ENCODE assay signal across 26 cellular contexts in genomic region chr17:82446124-82446523, GRCh38. TPM values are rescaled to one million over a fixed set of nuclear protein-coding genes. Genes with fewer than 3 reads are reported as not detected.
DNase-seq lines count a peak whose midpoint lies in the region; ATAC-seq and TF ChIP-seq lines count a peak whose summit lies in the region.
"Had no signal": no experiment of that assay in that cellular context is flagged by ENCODE, and none has a peak within 500 bp of the region (broad histone marks: within the 10 kb centered on the region; RNA-seq: fewer than 3 reads in every experiment).

No MANE protein-coding gene starts in this region.

- no peak for DNase-seq in activated naive CD4-positive, alpha-beta T cell treated with anti-CD3 and anti-CD28 coated beads, Interleukin-2, amount 10 ng/mL, durations not matched to agents 7 days and 5 days
- no peak for DNase-seq in activated naive CD4-positive, alpha-beta T cell treated with Interleukin-2 at 50 U/mL for 16 hours
- DNase-seq in IMR-90: no peak
- peak; percentile 53 for DNase-seq in islet precursor cell
- DNase-seq in stimulated activated naive B cell treated with anti-CD40 and anti-IgM and Interleukin-4, amounts not matched to agents 10 μg/mL and 1 μg/mL and 100 μg/mL, for 72 hours: no peak
- DNase-seq in NCI-H1048 (lab: John Stamatoyannopoulos, UW): no peak
- DNase-seq in NCI-H446 (lab: John Stamatoyannopoulos, UW): no peak
- no peak for DNase-seq in smooth muscle cell (lab: John Stamatoyannopoulos, UW; ENCODE audit: unreplicated experiment)
- DNase-seq: activated CD4-positive, CD25-positive, alpha-beta regulatory T cell; activated naive CD8-positive, alpha-beta T cell treated with anti-CD3 and anti-CD28 coated beads, Interleukin-2, amount 50 U/mL, for 24 hours; DMS 273 treated with DMSO at 0.1 percent for 48 hours; effector memory CD4-positive, alpha-beta T cell; foreskin melanocyte; GF-D8; H7; hippocampal formation; KBM-7; left ventricle myocardium superior; NCI-H1436 treated with DMSO at 0.1 percent for 48 hours; NCI-H510A; NK-92 treated with Interleukin-12 subunit alpha and Interleukin-12 subunit beta, amount 100 ng/mL, for 24 hours; small intestine; stimulated activated CD4-positive, alpha-beta T cell treated with anti-CD3 and anti-CD28 coated beads, Interleukin-4, amount 100 ng/mL, for 24 hours had no signal

- H3K14ac ChIP-seq in IMR-90 (replicated peaks; ENCODE audit: low read depth, low read length): no peak overlapping the region

- peaks cover 19 to 45% of the 10 kb centered on the region in 2 experiments for H3K79me1 ChIP-seq in IMR-90 (ENCODE audit: low read depth in 1 of 2, low read length in 2 of 2)

- no peak overlapping the region for H2AK5ac ChIP-seq in IMR-90 (ENCODE audit: low read depth, low read length)

- H3K9me3 Mint-ChIP-seq in activated naive CD4-positive, alpha-beta T cell treated with anti-CD3 and anti-CD28 coated beads, Interleukin-2, amount 10 ng/mL, durations not matched to agents 7 days and 5 days: no peaks in the 10 kb centered on the region
- H3K9me3 Mint-ChIP-seq in stimulated activated naive B cell treated with anti-CD40 and anti-IgM and Interleukin-4, amounts not matched to agents 10 μg/mL and 1 μg/mL and 100 μg/mL, for 72 hours: no peaks in the 10 kb centered on the region
- H3K9me3 Mint-ChIP-seq: activated naive CD8-positive, alpha-beta T cell treated with anti-CD3 and anti-CD28 coated beads, Interleukin-2, amount 50 U/mL, for 24 hours; brain had no signal

- WGBS in IMR-90 (ENCODE audit: extremely low coverage in 2 of 2, insufficient read length in 1 of 2), 2 experiments: 76% methylated on average over 5 of the region's 15 CpGs; no CpG with 5 or more reads in 1 of the 2 experiments
- 95% methylated on average over 15 of the region's 15 CpGs for WGBS in smooth muscle cell (ENCODE audit: low lambda C conversion rate)

- no peaks in the 10 kb centered on the region for H3F3A ChIP-seq in smooth muscle cell (ENCODE audit: low read depth)

- H4K91ac ChIP-seq in IMR-90 (ENCODE audit: insufficient read depth, low read depth, low read length): no peak overlapping the region

- H3K9me3 ChIP-seq in IMR-90 (ENCODE audit: control insufficient read depth, insufficient read depth, low read length) (no peaks in the 10 kb centered on the region), smooth muscle cell (replicated peaks; ENCODE audit: low read depth) (no peaks in the 10 kb centered on the region)

- peak overlapping the region; percentile 35 for H3K27ac Mint-ChIP-seq in activated naive CD4-positive, alpha-beta T cell treated with anti-CD3 and anti-CD28 coated beads, Interleukin-2, amount 10 ng/mL, durations not matched to agents 7 days and 5 days
- H3K27ac Mint-ChIP-seq in stimulated activated naive B cell treated with anti-CD40 and anti-IgM and Interleukin-4, amounts not matched to agents 10 μg/mL and 1 μg/mL and 100 μg/mL, for 72 hours: peak overlapping the region; percentile 69

- no peak overlapping the region for H3K4ac ChIP-seq in IMR-90 (ENCODE audit: low read depth, low read length)

- H2BK20ac ChIP-seq in IMR-90 (ENCODE audit: low read depth, low read length): no peak overlapping the region

- H3K36me3 ChIP-seq in IMR-90 (ENCODE audit: control insufficient read depth, insufficient read depth, low read length) (peaks cover 45% of the 10 kb centered on the region), smooth muscle cell (ENCODE audit: low read depth) (no peaks in the 10 kb centered on the region)

- no peaks in the 10 kb centered on the region for H3K27me3 ChIP-seq in IMR-90 (ENCODE audit: control insufficient read depth, insufficient read depth, low read length)
- H3K27me3 ChIP-seq in smooth muscle cell (ENCODE audit: low read depth): no peaks in the 10 kb centered on the region

- H3K4me3 Mint-ChIP-seq in activated naive CD4-positive, alpha-beta T cell treated with anti-CD3 and anti-CD28 coated beads, Interleukin-2, amount 10 ng/mL, durations not matched to agents 7 days and 5 days: no peak overlapping the region
- H3K4me3 Mint-ChIP-seq in stimulated activated naive B cell treated with anti-CD40 and anti-IgM and Interleukin-4, amounts not matched to agents 10 μg/mL and 1 μg/mL and 100 μg/mL, for 72 hours: peak overlapping the region in 1 of 2 donors; percentile 41
- H3K4me3 Mint-ChIP-seq: activated naive CD8-positive, alpha-beta T cell treated with anti-CD3 and anti-CD28 coated beads, Interleukin-2, amount 50 U/mL, for 24 hours; brain had no signal

- H3K27me3 Mint-ChIP-seq in activated naive CD4-positive, alpha-beta T cell treated with anti-CD3 and anti-CD28 coated beads, Interleukin-2, amount 10 ng/mL, durations not matched to agents 7 days and 5 days: no peaks in the 10 kb centered on the region
- H3K27me3 Mint-ChIP-seq in stimulated activated naive B cell treated with anti-CD40 and anti-IgM and Interleukin-4, amounts not matched to agents 10 μg/mL and 1 μg/mL and 100 μg/mL, for 72 hours: no peaks in the 10 kb centered on the region
- H3K27me3 Mint-ChIP-seq: activated naive CD8-positive, alpha-beta T cell treated with anti-CD3 and anti-CD28 coated beads, Interleukin-2, amount 50 U/mL, for 24 hours had no signal

- H3K9me1 ChIP-seq in IMR-90 (ENCODE audit: insufficient read depth, low read length): 0 out of 2 replicates have a peak, but pooled peaks cover 8% of the 10 kb centered on the region

- H3K4me3 ChIP-seq in IMR-90 (ENCODE audit: insufficient read depth, low read depth, low read length) (no peak overlapping the region), smooth muscle cell (no peak overlapping the region)

- no peak overlapping the region for H3K23ac ChIP-seq in IMR-90 (ENCODE audit: low read depth, low read length)

- no peak overlapping the region for H3K18ac ChIP-seq in IMR-90 (ENCODE audit: low read depth, low read length)

- no peak overlapping the region for H4K5ac ChIP-seq in IMR-90 (ENCODE audit: low read depth, low read length)

- H3K4me2 ChIP-seq in IMR-90 (ENCODE audit: low read depth, low read length): no peak overlapping the region
- no peak overlapping the region for H3K4me2 ChIP-seq in smooth muscle cell

- no peak for ATAC-seq in IMR-90 (ENCODE audit: low read depth)
- ATAC-seq in stimulated activated naive B cell treated with anti-CD40 and anti-IgM and Interleukin-4, amounts not matched to agents 10 μg/mL and 1 μg/mL and 100 μg/mL, for 72 hours (replicated peaks): no peak
- ATAC-seq: activated naive CD8-positive, alpha-beta T cell treated with anti-CD3 and anti-CD28 coated beads, Interleukin-2, amount 50 U/mL, for 24 hours; esophagus mucosa; left ventricle myocardium superior had no signal

- no peak for TF ChIP-seq POLR2A in IMR-90 (IDR thresholded peaks at IDR 0.05; ENCODE audit: low read depth, low read length)

- no peak overlapping the region for H2BK15ac ChIP-seq in IMR-90 (ENCODE audit: low read depth, low read length)

- TF ChIP-seq RAD21 in IMR-90 (IDR thresholded peaks at IDR 0.05; ENCODE audit: low read length): no peak

- peaks cover 8% of the 10 kb centered on the region; the same call in 1 of the 2 replicates for H3K4me1 ChIP-seq in IMR-90 (ENCODE audit: control insufficient read depth, insufficient read depth, low read length)
- H3K4me1 ChIP-seq in smooth muscle cell (ENCODE audit: low read depth): peaks cover 13% of the 10 kb centered on the region

- no peak overlapping the region for H2BK120ac ChIP-seq in IMR-90 (ENCODE audit: low read depth, low read length)

- in situ Hi-C loops in IMR-90 (cut with MboI; ENCODE audit: low sequenced_read_pairs): no loop called here

- H4K20me1 ChIP-seq in IMR-90 (ENCODE audit: insufficient read depth, low read length) (peaks cover 18% of the 10 kb centered on the region), smooth muscle cell (ENCODE audit: low read depth) (no peaks in the 10 kb centered on the region)

- no peak overlapping the region for H2BK5ac ChIP-seq in IMR-90 (ENCODE audit: low read depth, low read length, poor library complexity, severe bottlenecking)

- CTCF ChIA-PET in activated naive CD4-positive, alpha-beta T cell treated with anti-CD3 and anti-CD28 coated beads, Interleukin-2, amount 10 ng/mL, durations not matched to agents 7 days and 5 days (lab: Charles Lee): interaction anchor here (1.1 kb wide), 1 partner anchor 14 kb away, joined by 3 read pairs; no protein-coding TSS in a partner anchor
- CTCF ChIA-PET in IMR-90 (lab: Yijun Ruan, JAX): no interaction called here

- H3K56ac ChIP-seq in IMR-90 (ENCODE audit: extremely low read depth, insufficient read depth, low read length): no peak overlapping the region

- peak overlapping the region; percentile 55 for H2AK9ac ChIP-seq in IMR-90 (replicated peaks; ENCODE audit: low read depth, low read length, poor library complexity)

- peaks cover 40% of the 10 kb centered on the region for H3K36me3 Mint-ChIP-seq in activated naive CD4-positive, alpha-beta T cell treated with anti-CD3 and anti-CD28 coated beads, Interleukin-2, amount 10 ng/mL, durations not matched to agents 7 days and 5 days
- H3K36me3 Mint-ChIP-seq in stimulated activated naive B cell treated with anti-CD40 and anti-IgM and Interleukin-4, amounts not matched to agents 10 μg/mL and 1 μg/mL and 100 μg/mL, for 72 hours: peaks cover 23 to 34% of the 10 kb centered on the region in 2 donors
- H3K36me3 Mint-ChIP-seq: brain had no signal

- H3K9ac ChIP-seq in IMR-90 (ENCODE audit: low read depth, low read length): no peak overlapping the region
- H3K9ac ChIP-seq in smooth muscle cell (ENCODE audit: low read depth): no peak overlapping the region

- intact Hi-C loops in IMR-90 (cut with micrococcal nuclease): no loop called here

- no peak overlapping the region for H4K8ac ChIP-seq in IMR-90 (ENCODE audit: low read depth in 2 of 2, low read length in 2 of 2)

- H3K27ac ChIP-seq in IMR-90 (ENCODE audit: insufficient read depth, low read length): no peak overlapping the region
- no peak overlapping the region for H3K27ac ChIP-seq in smooth muscle cell (ENCODE audit: low read depth)
- H3K27ac ChIP-seq: C4-2B had no signal

- TF ChIP-seq CTCF in IMR-90 (conservative IDR thresholded peaks at IDR 0.05; ENCODE audit: low read depth, low read length) (no peak), smooth muscle cell (IDR thresholded peaks at IDR 0.05; ENCODE audit: borderline replicate concordance, insufficient read depth, poor library complexity, severe bottlenecking) (no peak)

- POLR2A ChIA-PET in IMR-90 (lab: Charles Lee; ENCODE audit: unreplicated experiment): no interaction called here

- BruUV-seq in IMR-90 (replicated peaks; lab: Mats Ljungman, UMichigan): no TSS peak

- dilution Hi-C loops in IMR-90 (cut with HindIII; ENCODE audit: low sequenced_read_pairs, unreplicated experiment): no loop called here

- peaks cover 27% of the 10 kb centered on the region for H3K4me1 Mint-ChIP-seq in activated naive CD4-positive, alpha-beta T cell treated with anti-CD3 and anti-CD28 coated beads, Interleukin-2, amount 10 ng/mL, durations not matched to agents 7 days and 5 days
- H3K4me1 Mint-ChIP-seq in stimulated activated naive B cell treated with anti-CD40 and anti-IgM and Interleukin-4, amounts not matched to agents 10 μg/mL and 1 μg/mL and 100 μg/mL, for 72 hours: peaks cover 32 to 56% of the 10 kb centered on the region in 2 donors

- no peak overlapping the region for H2AFZ ChIP-seq in IMR-90 (replicated peaks; ENCODE audit: low read length, poor library complexity)
- H2AFZ ChIP-seq in smooth muscle cell (ENCODE audit: low read depth): no peak overlapping the region

- peaks cover 17% of the 10 kb centered on the region for H3K79me2 ChIP-seq in smooth muscle cell (ENCODE audit: low read depth)

RNA-seq across cellular contexts. Expression of gene CYBC1, which starts 4.4 kb away (rescaled TPM):
- total RNA-seq in IMR-90 (2012; rRNA removed) (61.1 and 75.1 TPM in 2 replicates), smooth muscle cell (23.3 and 26.1 TPM in 2 replicates)
- polyA plus RNA-seq in IMR-90 (2012; rRNA removed) (76.7 and 89.0 TPM in 2 replicates), smooth muscle cell (65.8 and 66.0 TPM in 2 replicates)
- 84.4 and 115 TPM in 2 replicates for polyA plus RNA-seq in IMR-90 (2012; cell fraction: cytosol; rRNA removed)
- 201 and 366 TPM in 2 replicates for polyA plus RNA-seq in IMR-90 (2012; cell fraction: nucleus; rRNA removed; ENCODE audit: low replicate concordance)

RNA-seq across cellular contexts. Expression of gene NARF, which starts 12.4 kb away (rescaled TPM):
- 70.8 and 83.7 TPM in 2 replicates for total RNA-seq in IMR-90 (2012; rRNA removed)
- polyA plus RNA-seq in IMR-90 (2012; rRNA removed): 88.8 and 94.8 TPM in 2 replicates
- 72.3 and 101 TPM in 2 replicates for polyA plus RNA-seq in IMR-90 (2012; cell fraction: cytosol; rRNA removed)
- polyA plus RNA-seq in IMR-90 (2012; cell fraction: nucleus; rRNA removed; ENCODE audit: low replicate concordance): 89.0 and 135 TPM in 2 replicates
- 52.0 and 121 TPM in 2 replicates for total RNA-seq in smooth muscle cell
- polyA plus RNA-seq in smooth muscle cell: 163 and 178 TPM in 2 replicates

RNA-seq across cellular contexts. Expression of gene OGFOD3, which starts 27.7 kb away (rescaled TPM):
- total RNA-seq in IMR-90 (2012; rRNA removed) (24.4 and 25.3 TPM in 2 replicates), smooth muscle cell (10.5 and 18.4 TPM in 2 replicates)
- polyA plus RNA-seq in IMR-90 (2012; rRNA removed) (33.4 and 34.5 TPM in 2 replicates), smooth muscle cell (21.0 and 30.4 TPM in 2 replicates)
- 31.1 and 43.7 TPM in 2 replicates for polyA plus RNA-seq in IMR-90 (2012; cell fraction: cytosol; rRNA removed)
- 18.5 and 32.9 TPM in 2 replicates for polyA plus RNA-seq in IMR-90 (2012; cell fraction: nucleus; rRNA removed; ENCODE audit: low replicate concordance)

RNA-seq across cellular contexts. Expression of gene HEXD, which starts 28.0 kb away (rescaled TPM):
- total RNA-seq in IMR-90 (2012; rRNA removed) (3.8 and 4.2 TPM in 2 replicates), smooth muscle cell (1.5 and 9.2 TPM in 2 replicates)
- polyA plus RNA-seq in IMR-90 (2012; rRNA removed) (9.2 and 9.5 TPM in 2 replicates), smooth muscle cell (9.2 and 13.8 TPM in 2 replicates)
- 5.6 and 10.0 TPM in 2 replicates for polyA plus RNA-seq in IMR-90 (2012; cell fraction: cytosol; rRNA removed)
- polyA plus RNA-seq in IMR-90 (2012; cell fraction: nucleus; rRNA removed; ENCODE audit: low replicate concordance): 76.9 and 127 TPM in 2 replicates
